Comparison of ENCODE assay signal across 8 cellular contexts in genomic region chr9:114505187-114506081, GRCh38. TPM values are rescaled to one million over a fixed set of nuclear protein-coding genes. Genes with fewer than 3 reads are reported as not detected.
DNase-seq lines count a peak whose midpoint lies in the region; ATAC-seq and TF ChIP-seq lines count a peak whose summit lies in the region.

Gene WHRN (minus strand): TSS chr9:114505473. CDS start chr9:114504801, 672 bp downstream.

- TF ChIP-seq CTCF in fibroblast of villous mesenchyme (IDR thresholded peaks at IDR 0.05; ENCODE audit: insufficient read depth, low read depth, low read length), result no peak
- no peak for TF ChIP-seq CTCF in nephron (IDR thresholded peaks at IDR 0.05; ENCODE audit: unreplicated experiment in 3 of 3)

- H3K9me3 Mint-ChIP-seq in nephron, result no peaks in the 10 kb centered on the region
- no peaks in the 10 kb centered on the region for H3K9me3 Mint-ChIP-seq in stimulated activated naive B cell treated with anti-CD40 and anti-IgM and Interleukin-4, amounts not matched to agents 10 μg/mL and 1 μg/mL and 100 μg/mL, for 72 hours

- H3K4me3 ChIP-seq in fibroblast of villous mesenchyme (ENCODE audit: low read depth, low read length), result peak within 1 kb of the TSS; percentile 68

- in situ Hi-C loops in Caki2 (cut with HindIII; ENCODE audit: low pct_unique_long_range_greater_than_20kb, low sequenced_read_pairs), result no loop called here

- DNase-seq in Caki2 (ENCODE audit: low read depth) (peak; percentile 78), LoVo (ENCODE audit: low spot score) (peak; percentile 91), SHP77 treated with DMSO at 0.1 percent for 48 hours (lab: John Stamatoyannopoulos, UW) (peak; percentile 63), activated gamma-delta T cell (lab: John Stamatoyannopoulos, UW) (peak; percentile 89), fibroblast of villous mesenchyme (ENCODE audit: low read depth) (peak; percentile 88)
- DNase-seq in stimulated activated naive B cell treated with anti-CD40 and anti-IgM and Interleukin-4, amounts not matched to agents 10 μg/mL and 1 μg/mL and 100 μg/mL, for 72 hours, result peak; percentile 80

- no peaks in the 10 kb centered on the region for H3K36me3 Mint-ChIP-seq in nephron (ENCODE audit: low read depth)
- H3K36me3 Mint-ChIP-seq in stimulated activated naive B cell treated with anti-CD40 and anti-IgM and Interleukin-4, amounts not matched to agents 10 μg/mL and 1 μg/mL and 100 μg/mL, for 72 hours, result peaks cover 0 to 1% of the 10 kb centered on the region in 2 donors

- ATAC-seq in GM21737 (IDR thresholded peaks at IDR 0.05; ENCODE audit: unreplicated experiment), result peak; percentile 62
- ATAC-seq in stimulated activated naive B cell treated with anti-CD40 and anti-IgM and Interleukin-4, amounts not matched to agents 10 μg/mL and 1 μg/mL and 100 μg/mL, for 72 hours (replicated peaks), result peak; percentile 89 to 91

- peaks cover 37% of the 10 kb centered on the region for H3K27me3 Mint-ChIP-seq in nephron (ENCODE audit: low read depth)
- peaks cover 6 to 9% of the 10 kb centered on the region in 2 donors for H3K27me3 Mint-ChIP-seq in stimulated activated naive B cell treated with anti-CD40 and anti-IgM and Interleukin-4, amounts not matched to agents 10 μg/mL and 1 μg/mL and 100 μg/mL, for 72 hours

- H3K27ac Mint-ChIP-seq in nephron, result peak within 1 kb of the TSS; percentile 44 to 92 (median 82)
- peak within 1 kb of the TSS; percentile 92 for H3K27ac Mint-ChIP-seq in stimulated activated naive B cell treated with anti-CD40 and anti-IgM and Interleukin-4, amounts not matched to agents 10 μg/mL and 1 μg/mL and 100 μg/mL, for 72 hours

- peak within 1 kb of the TSS; percentile 93 to 96 (median 96) for H3K4me3 Mint-ChIP-seq in nephron
- peak within 1 kb of the TSS; percentile 88 to 94 for H3K4me3 Mint-ChIP-seq in stimulated activated naive B cell treated with anti-CD40 and anti-IgM and Interleukin-4, amounts not matched to agents 10 μg/mL and 1 μg/mL and 100 μg/mL, for 72 hours

- peaks cover 26% of the 10 kb centered on the region for H3K4me1 Mint-ChIP-seq in nephron
- peaks cover 23 to 36% of the 10 kb centered on the region in 2 donors for H3K4me1 Mint-ChIP-seq in stimulated activated naive B cell treated with anti-CD40 and anti-IgM and Interleukin-4, amounts not matched to agents 10 μg/mL and 1 μg/mL and 100 μg/mL, for 72 hours

RNA-seq across cellular contexts. Expression of gene WHRN, which starts in this region (rescaled TPM):
- 3.9 and 6.6 TPM in 2 replicates for total RNA-seq in Caki2 (2014; rRNA removed; shearing (Covaris generic); ENCODE audit: low replicate concordance)
- 1.3 and 1.6 TPM in 2 replicates for total RNA-seq in fibroblast of villous mesenchyme

Comparison
In these comparisons a context has a peak if more than half of its experiments do, and no peak if none do; other contexts are left out.
1. Peak in every context shown above with its lines: DNase-seq, ATAC-seq and H3K4me3 ChIP-seq.